7 cellular contexts compared by ENCODE assay signal in the genomic region with DNA sequence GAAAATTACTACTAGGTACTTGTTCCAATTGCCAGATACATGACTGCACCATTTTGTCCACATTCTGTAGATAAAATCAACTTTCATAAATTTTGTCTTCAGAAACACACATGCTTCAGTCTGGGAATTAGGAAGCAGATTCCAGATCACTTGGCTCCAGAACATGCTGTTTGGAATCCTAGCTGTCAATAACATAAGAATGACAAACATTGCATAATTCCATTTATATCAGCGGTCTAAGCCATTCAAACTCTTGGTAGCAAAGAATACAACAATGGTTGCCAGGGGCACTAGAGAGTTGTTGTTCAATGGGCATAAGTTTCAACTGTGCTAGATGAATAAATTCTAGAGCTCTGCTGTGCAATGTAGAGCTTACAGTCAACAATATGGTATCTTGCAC.
"Had no signal": no experiment of that assay in that cellular context is flagged by ENCODE, and none has a peak within 500 bp of the region (broad histone marks: within the 10 kb centered on the region; RNA-seq: fewer than 3 reads in every experiment).

No MANE protein-coding gene starts in this region.

- FAIRE-seq: GM12878, GM12891, GM12892, GM18507, GM19239 had no signal

- DNase-seq: GDM1, GF-D8 had no signal

- H3K4me3 ChIP-seq: GM12878 had no signal

- ATAC-seq: GM12878 had no signal
